8 cellular contexts compared by ENCODE assay signal in genomic region chr4:6782147-6782845, GRCh38. TPM values are rescaled to one million over a fixed set of nuclear protein-coding genes. Genes with fewer than 3 reads are reported as not detected.
DNase-seq lines count a peak whose midpoint lies in the region; ATAC-seq and TF ChIP-seq lines count a peak whose summit lies in the region.

Gene KIAA0232, plus strand, starts transcription at chr4:6782727. Its CDS starts 41,727 bp downstream, at chr4:6824454.

- H3K4me1 ChIP-seq in right cardiac atrium (ENCODE audit: control insufficient read depth, insufficient read depth, low read length) (peaks cover 2% of the 10 kb centered on the region), uterus (peaks cover 10 to 12% of the 10 kb centered on the region in 2 donors)

- TF ChIP-seq CTCF in uterus (IDR thresholded peaks at IDR 0.05): peak in 1 of 4 experiments; percentile 23

- WGBS in right cardiac atrium: under 1% methylated on average over 100 of the region's 100 CpGs

- peak within 1 kb of the TSS; percentile 98 for H3K27ac ChIP-seq in angular gyrus (ENCODE audit: low read depth, low read length)
- H3K27ac ChIP-seq in right cardiac atrium (ENCODE audit: low read length): peak within 1 kb of the TSS; percentile 98
- H3K27ac ChIP-seq in uterus: peak within 1 kb of the TSS; percentile 98 to 99

- no peaks in the 10 kb centered on the region for H3K27me3 ChIP-seq in right cardiac atrium (ENCODE audit: control insufficient read depth, insufficient read depth)
- H3K27me3 ChIP-seq in uterus: no peaks in the 10 kb centered on the region

- H3K4me3 ChIP-seq in right cardiac atrium (ENCODE audit: low read length) (peak within 1 kb of the TSS; percentile 90), uterus (peak within 1 kb of the TSS; percentile 78 to 85)

- H3K9me3 ChIP-seq in right cardiac atrium (ENCODE audit: control insufficient read depth, low read length): no peaks in the 10 kb centered on the region
- no peaks in the 10 kb centered on the region for H3K9me3 ChIP-seq in uterus

- TF ChIP-seq POLR2A in uterus (IDR thresholded peaks at IDR 0.05): peak; percentile 86 to 95

- peak; percentile 71 for ATAC-seq in GM18498 (IDR thresholded peaks at IDR 0.05; ENCODE audit: unreplicated experiment)
- ATAC-seq in HG02885 (IDR thresholded peaks at IDR 0.05; ENCODE audit: poor library complexity, unreplicated experiment): peak; percentile 72
- ATAC-seq in right cardiac atrium: peak; percentile 85 to 89

- H3K36me3 ChIP-seq in uterus: no peaks in the 10 kb centered on the region

- DNase-seq in NCI-H187 (lab: John Stamatoyannopoulos, UW) (peak; percentile 76 to 83), T-helper 2 cell (peak; percentile 79 to 98 (median 89)), right cardiac atrium (peak; percentile 94 to 97 (median 97)), putamen (ENCODE audit: low spot score) (peak; percentile 94), uterus (peak; percentile 90 to 92)

- intact Hi-C loops in right cardiac atrium (cut with DNase I) (loop anchor here in 3 of 4 donors (5.0 to 10.0 kb wide), 3 partner anchors 57 to 93 kb away; partner anchors contain the start of gene BLOC1S4 (in 1 of the 3)), uterus (cut with DNase I; ENCODE audit: low total_unique reads) (no loop called here)

RNA-seq across cellular contexts. Expression of gene KIAA0232, which starts in this region (rescaled TPM):
- total RNA-seq in right cardiac atrium (10 to 100 TPM; 64.2 to 67.0 (median 66.6) TPM), uterus (10 to 100 TPM; 13.8 to 78.8 (median 43.4) TPM)
- polyA plus RNA-seq in right cardiac atrium: 21.8 TPM

Comparison
In these comparisons a context has a peak if more than half of its experiments do, and no peak if none do; other contexts are left out.
1. Peak in every context shown above with its lines: DNase-seq, ATAC-seq, H3K4me3 ChIP-seq and H3K27ac ChIP-seq.